12 cellular contexts compared by ENCODE assay signal in genomic region chr5:36880761-36881160, GRCh38. TPM values are rescaled to one million over a fixed set of nuclear protein-coding genes. Genes with fewer than 3 reads are reported as not detected.
DNase-seq lines count a peak whose midpoint lies in the region; ATAC-seq and TF ChIP-seq lines count a peak whose summit lies in the region.
"Had no signal": no experiment of that assay in that cellular context is flagged by ENCODE, and none has a peak within 500 bp of the region (broad histone marks: within the 10 kb centered on the region; RNA-seq: fewer than 3 reads in every experiment).

No MANE protein-coding gene starts in this region.

- H4K20me1 ChIP-seq in neural cell (ENCODE audit: insufficient read depth) = peaks cover 13% of the 10 kb centered on the region

- peak overlapping the region; percentile 27 for H3K4me3 Mint-ChIP-seq in central memory CD8-positive, alpha-beta T cell
- H3K4me3 Mint-ChIP-seq: stimulated activated memory B cell treated with anti-CD40 and anti-IgM and Interleukin-4, amounts not matched to agents 10 μg/mL and 1 μg/mL and 100 μg/mL, for 72 hours had no signal

- H3K4me2 ChIP-seq in neural cell (ENCODE audit: low read length) = peak overlapping the region; percentile 6

- no peak for ATAC-seq in central memory CD8-positive, alpha-beta T cell (replicated peaks; ENCODE audit: extremely low read depth, poor library complexity, severe bottlenecking)
- ATAC-seq in HG03460 (IDR thresholded peaks at IDR 0.05; ENCODE audit: unreplicated experiment) = no peak
- ATAC-seq: stimulated activated memory B cell treated with anti-CD40 and anti-IgM and Interleukin-4, amounts not matched to agents 10 μg/mL and 1 μg/mL and 100 μg/mL, for 72 hours had no signal

- no peak overlapping the region for H3K27ac Mint-ChIP-seq in central memory CD8-positive, alpha-beta T cell (ENCODE audit: low read depth)
- H3K27ac Mint-ChIP-seq: stimulated activated memory B cell treated with anti-CD40 and anti-IgM and Interleukin-4, amounts not matched to agents 10 μg/mL and 1 μg/mL and 100 μg/mL, for 72 hours had no signal

- no peak overlapping the region for H3K9ac ChIP-seq in neural cell (ENCODE audit: low read length)

- intact Hi-C loops in posterior vena cava (cut with DNase I) = no loop called here

- no peak for TF ChIP-seq EP300 in neural cell (conservative IDR thresholded peaks at IDR 0.05; ENCODE audit: poor library complexity, severe bottlenecking)

- peaks cover 56% of the 10 kb centered on the region for H3K4me1 Mint-ChIP-seq in central memory CD8-positive, alpha-beta T cell

- peaks cover 88% of the 10 kb centered on the region for H3K79me2 ChIP-seq in neural cell (replicated peaks; ENCODE audit: insufficient read depth, low read length)

- peaks cover 22% of the 10 kb centered on the region for H3K36me3 Mint-ChIP-seq in central memory CD8-positive, alpha-beta T cell (ENCODE audit: insufficient read depth)

- H3K27me3 ChIP-seq in neural cell (ENCODE audit: insufficient read depth, low read depth, low read length) = no peaks in the 10 kb centered on the region

- no peaks in the 10 kb centered on the region for H3K9me2 ChIP-seq in neural cell (ENCODE audit: insufficient read depth, low read length)

- no peak overlapping the region for H2AFZ ChIP-seq in neural cell (ENCODE audit: low read depth, low read length)

- H3K9me3 ChIP-seq in neural cell (ENCODE audit: low read length) = no peaks in the 10 kb centered on the region

- H3K27me3 Mint-ChIP-seq in central memory CD8-positive, alpha-beta T cell = no peaks in the 10 kb centered on the region
- H3K27me3 Mint-ChIP-seq: stimulated activated memory B cell treated with anti-CD40 and anti-IgM and Interleukin-4, amounts not matched to agents 10 μg/mL and 1 μg/mL and 100 μg/mL, for 72 hours had no signal

- TF ChIP-seq RAD21 in neural cell (conservative IDR thresholded peaks at IDR 0.05) = no peak

- H3K4me3 ChIP-seq in neural cell (ENCODE audit: low read length) = peak overlapping the region; percentile 44

- peak; percentile 26 for DNase-seq in GF-D8 (lab: John Stamatoyannopoulos, UW)
- peak; percentile 39 for DNase-seq in MV-4-11 (lab: John Stamatoyannopoulos, UW)
- no peak for DNase-seq in central memory CD8-positive, alpha-beta T cell (ENCODE audit: low spot score in 2 of 2)
- no peak for DNase-seq in NCI-H2227 (lab: John Stamatoyannopoulos, UW; ENCODE audit: unreplicated experiment)
- DNase-seq in posterior vena cava (ENCODE audit: low spot score) = no peak
- DNase-seq: activated effector memory CD4-positive, alpha-beta T cell treated with anti-CD3 and anti-CD28 coated beads, Interleukin-2, amount 50 U/mL, for 16 hours; DMS79 treated with DMSO at 0.1 percent for 48 hours; stimulated activated CD4-positive, alpha-beta T cell treated with anti-CD3 and anti-CD28 coated beads, Interleukin-15, amount 100 ng/mL, for 24 hours; WERI-Rb-1 had no signal

- H3K27ac ChIP-seq in neural cell (ENCODE audit: low read length) = no peak overlapping the region
- H3K27ac ChIP-seq: WERI-Rb-1 had no signal

- H3K9me3 Mint-ChIP-seq in central memory CD8-positive, alpha-beta T cell = no peaks in the 10 kb centered on the region
- H3K9me3 Mint-ChIP-seq: stimulated activated memory B cell treated with anti-CD40 and anti-IgM and Interleukin-4, amounts not matched to agents 10 μg/mL and 1 μg/mL and 100 μg/mL, for 72 hours had no signal

- no peaks in the 10 kb centered on the region for H3K36me3 ChIP-seq in neural cell (ENCODE audit: insufficient read depth, low read length)

- TF ChIP-seq CTCF in neural cell (IDR thresholded peaks at IDR 0.05; ENCODE audit: poor library complexity, severe bottlenecking) = no peak

- no peaks in the 10 kb centered on the region for H3F3A ChIP-seq in neural cell (ENCODE audit: insufficient read depth, low read length, poor library complexity, severe bottlenecking)

TF ChIP-seq in neural cell, 6 proteins besides CTCF, POLR2A, EP300 and RAD21:
- TF ChIP-seq TAF1 (IDR thresholded peaks at IDR 0.05; ENCODE audit: low read depth) (no peak), POLR2AphosphoS5 (IDR thresholded peaks at IDR 0.05) (no peak), EZH2 (IDR thresholded peaks at IDR 0.05; ENCODE audit: borderline replicate concordance, insufficient read depth, low read length, poor library complexity, severe bottlenecking) (no peak), SMC3 (conservative IDR thresholded peaks at IDR 0.05; ENCODE audit: poor library complexity) (no peak), REST (IDR thresholded peaks at IDR 0.05; ENCODE audit: borderline replicate concordance) (no peak), MXI1 (conservative IDR thresholded peaks at IDR 0.05; ENCODE audit: poor library complexity, severe bottlenecking) (no peak)

RNA-seq across cellular contexts. Expression of gene NIPBL, which starts 4.2 kb away (rescaled TPM):
- polyA plus RNA-seq in neural cell = 23.4 and 27.5 TPM in 2 replicates
- 103 and 129 TPM in 2 replicates for polyA minus RNA-seq in neural cell
- 10 to 100 TPM; 49.3 to 58.6 TPM for total RNA-seq in posterior vena cava

Comparison
In these comparisons a context has a peak if more than half of its experiments do, and no peak if none do; other contexts are left out.
1. DNase-seq: peak in GF-D8 (single experiment) and MV-4-11 (single experiment); none in central memory CD8-positive, alpha-beta T cell (0 of 2), NCI-H2227 (single experiment) and posterior vena cava (single experiment).